ENCODE assay signal across 9 cellular contexts in genomic region chr20:4112490-4113420, GRCh38. TPM values are rescaled to one million over a fixed set of nuclear protein-coding genes. Genes with fewer than 3 reads are reported as not detected.
DNase-seq lines count a peak whose midpoint lies in the region; ATAC-seq and TF ChIP-seq lines count a peak whose summit lies in the region.
"Had no signal": no experiment of that assay in that cellular context is flagged by ENCODE, and none has a peak within 500 bp of the region (broad histone marks: within the 10 kb centered on the region; RNA-seq: fewer than 3 reads in every experiment).

No MANE protein-coding gene starts in this region.

- no peaks in the 10 kb centered on the region for H3K9me3 ChIP-seq in MG63
- no peaks in the 10 kb centered on the region for H3K9me3 ChIP-seq in gastroesophageal sphincter
- H3K9me3 ChIP-seq: neutrophil had no signal

- no peak for TF ChIP-seq POLR2A in gastroesophageal sphincter (IDR thresholded peaks at IDR 0.05)

- no peak overlapping the region for H3K4me2 ChIP-seq in GM23338

- TF ChIP-seq CTCF in GM23338 (conservative IDR thresholded peaks at IDR 0.05; ENCODE audit: low read depth in 2 of 2) = no peak
- TF ChIP-seq CTCF in epithelial cell of esophagus (IDR thresholded peaks at IDR 0.05; ENCODE audit: insufficient read depth, low read depth, low read length, missing control alignments) = no peak
- no peak for TF ChIP-seq CTCF in gastroesophageal sphincter (IDR thresholded peaks at IDR 0.05)

- H3K36me3 ChIP-seq in GM23338 (ENCODE audit: insufficient read depth) (no peaks in the 10 kb centered on the region), MG63 (no peaks in the 10 kb centered on the region), gastroesophageal sphincter (no peaks in the 10 kb centered on the region)
- H3K36me3 ChIP-seq: neutrophil had no signal

- no peaks in the 10 kb centered on the region for H3K79me2 ChIP-seq in GM23338 (replicated peaks; ENCODE audit: insufficient read depth)

- no peaks in the 10 kb centered on the region for H3K36me3 Mint-ChIP-seq in GM23338 (ENCODE audit: low read depth)

- H3K27me3 ChIP-seq in GM23338 (ENCODE audit: insufficient read depth) = no peaks in the 10 kb centered on the region
- no peaks in the 10 kb centered on the region for H3K27me3 ChIP-seq in MG63
- H3K27me3 ChIP-seq in gastroesophageal sphincter = peaks cover 5% of the 10 kb centered on the region

- H3K4me3 Mint-ChIP-seq in GM23338 = no peak overlapping the region

- H3K4me1 ChIP-seq in GM23338 (ENCODE audit: insufficient read depth) (no peaks in the 10 kb centered on the region; the same call in 1 of the 2 replicates), gastroesophageal sphincter (peaks cover 0 to 16% (median 0%) of the 10 kb centered on the region in 3 donors)

- no peak overlapping the region for H3K27ac Mint-ChIP-seq in GM23338

- H4K20me1 ChIP-seq in GM23338 (replicated peaks; ENCODE audit: insufficient read depth) = no peaks in the 10 kb centered on the region

- 69 to 90% methylated on average over 2 to 9 of the region's 13 CpGs for WGBS in gastroesophageal sphincter (ENCODE audit: low coverage in 1 of 2), 2 donors

- ATAC-seq in GM18502 (IDR thresholded peaks at IDR 0.05; ENCODE audit: poor library complexity, unreplicated experiment) (peak; percentile 74), GM23338 (no peak), gastroesophageal sphincter (no peak)

- H3K4me3 ChIP-seq in GM23338 (no peak overlapping the region), MG63 (no peak overlapping the region), epithelial cell of esophagus (ENCODE audit: low read length) (no peak overlapping the region), gastroesophageal sphincter (no peak overlapping the region)

- H3F3A ChIP-seq in GM23338 (replicated peaks; ENCODE audit: low read depth) = no peaks in the 10 kb centered on the region

- H3K9me3 Mint-ChIP-seq in GM23338 = no peaks in the 10 kb centered on the region

- H3K27me3 Mint-ChIP-seq in GM23338 (ENCODE audit: insufficient read depth, low read depth, poor library complexity) = peaks cover 4% of the 10 kb centered on the region

- H2AFZ ChIP-seq in GM23338 = peak overlapping the region; percentile 52

- no peak for TF ChIP-seq EP300 in gastroesophageal sphincter (IDR thresholded peaks at IDR 0.05)

- H3K9me2 ChIP-seq in GM23338 (ENCODE audit: insufficient read depth) = 0 out of 2 replicates have a peak, but pooled peaks cover 4% of the 10 kb centered on the region

- DNase-seq in GM23338 (ENCODE audit: low spot score) (no peak), MG63 (peak; percentile 61), epithelial cell of esophagus (ENCODE audit: low read depth) (peak; percentile 43), GF-D8 (lab: John Stamatoyannopoulos, UW) (no peak), NCI-H146 (lab: John Stamatoyannopoulos, UW) (no peak), middle frontal gyrus (ENCODE audit: extremely low spot score, low spot score) (no peak)

- peaks cover 22% of the 10 kb centered on the region for H3K4me1 Mint-ChIP-seq in GM23338

- no peak overlapping the region for H3K27ac ChIP-seq in GM23338 (ENCODE audit: low read depth)
- no peak overlapping the region for H3K27ac ChIP-seq in gastroesophageal sphincter
- H3K27ac ChIP-seq: neutrophil had no signal

TF ChIP-seq in GM23338, 12 proteins besides CTCF, POLR2A, EP300 and RAD21:
- no peak for TF ChIP-seq ZNF331 (CRISPR knock-in tag; IDR thresholded peaks at IDR 0.05; ENCODE audit: low read depth)
- TF ChIP-seq CREB1 (CRISPR knock-in tag; IDR thresholded peaks at IDR 0.05; ENCODE audit: low read depth) = no peak
- TF ChIP-seq EZH2 (IDR thresholded peaks at IDR 0.05; ENCODE audit: low read depth, unreplicated experiment) = no peak
- no peak for TF ChIP-seq POLR2AphosphoS5 (IDR thresholded peaks at IDR 0.05; ENCODE audit: low read depth)
- no peak for TF ChIP-seq ETS1 (IDR thresholded peaks at IDR 0.05)
- TF ChIP-seq, protein P1, sequence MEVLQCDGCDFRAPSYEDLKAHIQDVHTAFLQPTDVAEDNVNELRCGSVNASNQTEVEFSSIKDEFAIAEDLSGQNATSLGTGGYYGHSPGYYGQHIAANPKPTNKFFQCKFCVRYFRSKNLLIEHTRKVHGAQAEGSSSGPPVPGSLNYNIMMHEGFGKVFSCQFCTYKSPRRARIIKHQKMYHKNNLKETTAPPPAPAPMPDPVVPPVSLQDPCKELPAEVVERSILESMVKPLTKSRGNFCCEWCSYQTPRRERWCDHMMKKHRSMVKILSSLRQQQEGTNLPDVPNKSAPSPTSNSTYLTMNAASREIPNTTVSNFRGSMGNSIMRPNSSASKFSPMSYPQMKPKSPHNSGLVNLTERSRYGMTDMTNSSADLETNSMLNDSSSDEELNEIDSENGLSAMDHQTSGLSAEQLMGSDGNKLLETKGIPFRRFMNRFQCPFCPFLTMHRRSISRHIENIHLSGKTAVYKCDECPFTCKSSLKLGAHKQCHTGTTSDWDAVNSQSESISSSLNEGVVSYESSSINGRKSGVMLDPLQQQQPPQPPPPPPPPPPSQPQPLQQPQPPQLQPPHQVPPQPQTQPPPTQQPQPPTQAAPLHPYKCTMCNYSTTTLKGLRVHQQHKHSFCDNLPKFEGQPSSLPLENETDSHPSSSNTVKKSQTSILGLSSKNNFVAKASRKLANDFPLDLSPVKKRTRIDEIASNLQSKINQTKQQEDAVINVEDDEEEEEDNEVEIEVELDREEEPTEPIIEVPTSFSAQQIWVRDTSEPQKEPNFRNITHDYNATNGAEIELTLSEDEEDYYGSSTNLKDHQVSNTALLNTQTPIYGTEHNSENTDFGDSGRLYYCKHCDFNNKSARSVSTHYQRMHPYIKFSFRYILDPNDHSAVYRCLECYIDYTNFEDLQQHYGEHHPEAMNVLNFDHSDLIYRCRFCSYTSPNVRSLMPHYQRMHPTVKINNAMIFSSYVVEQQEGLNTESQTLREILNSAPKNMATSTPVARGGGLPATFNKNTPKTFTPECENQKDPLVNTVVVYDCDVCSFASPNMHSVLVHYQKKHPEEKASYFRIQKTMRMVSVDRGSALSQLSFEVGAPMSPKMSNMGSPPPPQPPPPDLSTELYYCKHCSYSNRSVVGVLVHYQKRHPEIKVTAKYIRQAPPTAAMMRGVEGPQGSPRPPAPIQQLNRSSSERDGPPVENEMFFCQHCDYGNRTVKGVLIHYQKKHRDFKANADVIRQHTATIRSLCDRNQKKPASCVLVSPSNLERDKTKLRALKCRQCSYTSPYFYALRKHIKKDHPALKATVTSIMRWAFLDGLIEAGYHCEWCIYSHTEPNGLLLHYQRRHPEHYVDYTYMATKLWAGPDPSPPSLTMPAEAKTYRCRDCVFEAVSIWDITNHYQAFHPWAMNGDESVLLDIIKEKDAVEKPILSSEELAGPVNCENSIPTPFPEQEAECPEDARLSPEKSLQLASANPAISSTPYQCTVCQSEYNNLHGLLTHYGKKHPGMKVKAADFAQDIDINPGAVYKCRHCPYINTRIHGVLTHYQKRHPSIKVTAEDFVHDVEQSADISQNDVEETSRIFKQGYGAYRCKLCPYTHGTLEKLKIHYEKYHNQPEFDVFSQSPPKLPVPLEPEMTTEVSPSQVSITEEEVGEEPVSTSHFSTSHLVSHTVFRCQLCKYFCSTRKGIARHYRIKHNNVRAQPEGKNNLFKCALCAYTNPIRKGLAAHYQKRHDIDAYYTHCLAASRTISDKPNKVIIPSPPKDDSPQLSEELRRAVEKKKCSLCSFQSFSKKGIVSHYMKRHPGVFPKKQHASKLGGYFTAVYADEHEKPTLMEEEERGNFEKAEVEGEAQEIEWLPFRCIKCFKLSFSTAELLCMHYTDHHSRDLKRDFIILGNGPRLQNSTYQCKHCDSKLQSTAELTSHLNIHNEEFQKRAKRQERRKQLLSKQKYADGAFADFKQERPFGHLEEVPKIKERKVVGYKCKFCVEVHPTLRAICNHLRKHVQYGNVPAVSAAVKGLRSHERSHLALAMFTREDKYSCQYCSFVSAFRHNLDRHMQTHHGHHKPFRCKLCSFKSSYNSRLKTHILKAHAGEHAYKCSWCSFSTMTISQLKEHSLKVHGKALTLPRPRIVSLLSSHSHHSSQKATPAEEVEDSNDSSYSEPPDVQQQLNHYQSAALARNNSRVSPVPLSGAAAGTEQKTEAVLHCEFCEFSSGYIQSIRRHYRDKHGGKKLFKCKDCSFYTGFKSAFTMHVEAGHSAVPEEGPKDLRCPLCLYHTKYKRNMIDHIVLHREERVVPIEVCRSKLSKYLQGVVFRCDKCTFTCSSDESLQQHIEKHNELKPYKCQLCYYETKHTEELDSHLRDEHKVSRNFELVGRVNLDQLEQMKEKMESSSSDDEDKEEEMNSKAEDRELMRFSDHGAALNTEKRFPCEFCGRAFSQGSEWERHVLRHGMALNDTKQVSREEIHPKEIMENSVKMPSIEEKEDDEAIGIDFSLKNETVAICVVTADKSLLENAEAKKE (CRISPR knock-in tag; IDR thresholded peaks at IDR 0.05) = no peak

RNA-seq across cellular contexts. Expression of gene SMOX, which starts 35.9 kb away (rescaled TPM):
- total RNA-seq in GM23338 (2014; rRNA removed; shearing (Covaris generic)) = 4.8 and 7.9 TPM in 2 replicates
- polyA plus RNA-seq in GM23338 (2016; fragmentation: Nextera tagmentation; extraction: Ambion mirVana) = 7.0 and 7.9 TPM in 2 replicates
- total RNA-seq in MG63 (2014; rRNA removed; shearing (Covaris generic); ENCODE audit: low replicate concordance) = 8.2 and 8.7 TPM in 2 replicates
- 1 to 10 TPM; 2.3 to 7.6 (median 6.1) TPM for total RNA-seq in gastroesophageal sphincter

Comparison
In these comparisons a context has a peak if more than half of its experiments do, and no peak if none do; other contexts are left out.
1. DNase-seq: peak in MG63 (single experiment) and epithelial cell of esophagus (single experiment); none in GM23338 (single experiment), GF-D8 (single experiment), NCI-H146 (single experiment) and middle frontal gyrus (single experiment).